22 cellular contexts compared by ENCODE assay signal in the genomic region with DNA sequence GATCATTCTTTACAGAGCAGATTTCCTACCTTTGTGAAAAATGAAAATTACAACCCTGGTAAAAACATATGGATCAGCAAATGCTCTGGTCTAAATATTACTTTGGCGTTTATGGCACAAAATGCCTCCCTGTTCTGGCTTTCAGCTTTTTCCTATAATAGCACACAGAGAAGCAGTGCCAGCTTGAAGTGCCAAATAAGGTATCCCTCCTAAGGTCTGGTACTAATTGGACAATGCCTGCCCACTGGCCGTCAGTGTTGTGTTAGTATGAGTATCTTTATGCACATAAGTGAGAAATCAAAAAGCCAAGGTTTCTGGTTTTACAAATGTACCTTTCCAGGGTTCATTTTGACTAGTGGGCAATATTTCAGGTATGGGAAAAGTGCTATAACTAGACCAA.
"Had no signal": no experiment of that assay in that cellular context is flagged by ENCODE, and none has a peak within 500 bp of the region (broad histone marks: within the 10 kb centered on the region; RNA-seq: fewer than 3 reads in every experiment).

No MANE protein-coding gene starts in this region.

- H3K9me3 Mint-ChIP-seq: neural crest cell had no signal

- H3K27ac Mint-ChIP-seq: natural killer cell; stimulated activated effector memory CD8-positive, alpha-beta T cell treated with anti-CD3 and anti-CD28 coated beads, Interleukin-12 subunit alpha, Interleukin-12 subunit beta, amount 100 ng/mL, for 72 hours had no signal

- H3K9me3 ChIP-seq: esophagus squamous epithelium, left lung, lower lobe of right lung, neutrophil, pancreas, sigmoid colon, stomach, thyroid gland, vagina had no signal

- ATAC-seq: left lung; lower lobe of right lung; natural killer cell; pancreas; stimulated activated effector memory CD8-positive, alpha-beta T cell treated with anti-CD3 and anti-CD28 coated beads, Interleukin-12 subunit alpha, Interleukin-12 subunit beta, amount 100 ng/mL, for 72 hours had no signal

- H3K36me3 Mint-ChIP-seq: natural killer cell; stimulated activated effector memory CD8-positive, alpha-beta T cell treated with anti-CD3 and anti-CD28 coated beads, Interleukin-12 subunit alpha, Interleukin-12 subunit beta, amount 100 ng/mL, for 72 hours had no signal

- H3K4me3 ChIP-seq: coronary artery, esophagus squamous epithelium, left lung, lower lobe of right lung, pancreas, sigmoid colon, stomach, thyroid gland, vagina had no signal

- DNase-seq: dermis blood vessel endothelial cell; effector memory CD4-positive, alpha-beta T cell; esophagus squamous epithelium; foreskin melanocyte; head of caudate nucleus; left cardiac atrium; left lung; lower lobe of right lung; natural killer cell; pancreas; sigmoid colon; stimulated activated CD4-positive, alpha-beta T cell treated with anti-CD3 and anti-CD28 coated beads, Interleukin-2, amount 100 ng/mL, for 24 hours; stimulated activated CD4-positive, alpha-beta T cell treated with anti-CD3 and anti-CD28 coated beads, Interleukin-4, amount 100 ng/mL, for 24 hours; stimulated activated naive CD4-positive, alpha-beta T cell treated with Interleukin-2 at 50 U/mL for 16 hours; stomach; thyroid gland; trophoblast cell had no signal

- H3K27me3 ChIP-seq: esophagus squamous epithelium, left lung, neutrophil, pancreas, sigmoid colon, stomach, thyroid gland, vagina had no signal

- H3K4me1 ChIP-seq: esophagus squamous epithelium, left lung, lower lobe of right lung, pancreas, stomach, thyroid gland, vagina had no signal

- H3K36me3 ChIP-seq: esophagus squamous epithelium, left lung, lower lobe of right lung, neutrophil, pancreas, sigmoid colon, stomach, thyroid gland, vagina had no signal

- H3K27ac ChIP-seq: coronary artery, esophagus squamous epithelium, left lung, lower lobe of right lung, neutrophil, pancreas, stomach, thyroid gland, vagina had no signal
